Comparison of ENCODE assay signal across 13 cellular contexts in genomic region chr15:57477736-57478522, GRCh38.
DNase-seq lines count a peak whose midpoint lies in the region; ATAC-seq, FAIRE-seq and TF ChIP-seq lines count a peak whose summit lies in the region.
"Had no signal": no experiment of that assay in that cellular context is flagged by ENCODE, and none has a peak within 500 bp of the region (broad histone marks: within the 10 kb centered on the region; RNA-seq: fewer than 3 reads in every experiment).

No MANE protein-coding gene starts in this region.

- peaks cover 33% of the 10 kb centered on the region for H3K36me3 Mint-ChIP-seq in GM23338 (ENCODE audit: low read depth)
- H3K36me3 Mint-ChIP-seq: stimulated activated naive B cell treated with anti-CD40 and anti-IgM and Interleukin-4, amounts not matched to agents 10 μg/mL and 1 μg/mL and 100 μg/mL, for 72 hours had no signal

- peak overlapping the region; percentile 73; the same call in 1 of the 2 replicates for H3K27ac ChIP-seq in GM23338 (ENCODE audit: low read depth)
- H3K27ac ChIP-seq in GM12878 (ENCODE audit: control insufficient read depth, insufficient read depth), result no peak overlapping the region
- H3K27ac ChIP-seq in mesodermal cell (ENCODE audit: low read depth, low read length, severe bottlenecking), result peak overlapping the region; percentile 36

- TF ChIP-seq POLR2A in GM12878 (IDR thresholded peaks at IDR 0.05; ENCODE audit: low read depth, low read length), result no peak

- in situ Hi-C loops in GM12878 (cut with MboI), result no loop called here

- H2AFZ ChIP-seq in GM23338 (no peak overlapping the region), GM12878 (ENCODE audit: control insufficient read depth, low read depth, low read length) (no peak overlapping the region)

- no peaks in the 10 kb centered on the region for H3K36me3 ChIP-seq in GM23338 (ENCODE audit: insufficient read depth)
- no peaks in the 10 kb centered on the region for H3K36me3 ChIP-seq in GM12878 (ENCODE audit: control insufficient read depth in 2 of 2, insufficient read depth in 2 of 2, low read length in 1 of 2)
- H3K36me3 ChIP-seq in mesodermal cell (ENCODE audit: control insufficient read depth, insufficient read depth, low read length), result peaks cover 67% of the 10 kb centered on the region
- H3K36me3 ChIP-seq: HAP-1 had no signal

- peak overlapping the region; percentile 52; the same call in 1 of the 2 replicates for H3K4me2 ChIP-seq in GM23338
- H3K4me2 ChIP-seq in GM12878 (ENCODE audit: control insufficient read depth, insufficient read depth), result no peak overlapping the region

- TF ChIP-seq RAD21 in GM12878 (IDR thresholded peaks at IDR 0.05; ENCODE audit: insufficient read depth, low read depth, low read length), result no peak

- no peaks in the 10 kb centered on the region for H3K79me2 ChIP-seq in GM23338 (replicated peaks; ENCODE audit: insufficient read depth)
- H3K79me2 ChIP-seq in GM12878 (ENCODE audit: control insufficient read depth, insufficient read depth, low read length), result no peaks in the 10 kb centered on the region

- CTCF ChIA-PET in GM12878 (lab: Yijun Ruan, JAX), result interaction anchor here (1.1 to 1.7 kb wide), 3 partner anchors 17 to 137 kb away, joined by 4 to 5 read pairs (median 4); no protein-coding TSS in a partner anchor

- H4K20me1 ChIP-seq in GM23338 (replicated peaks; ENCODE audit: insufficient read depth), result no peaks in the 10 kb centered on the region
- no peaks in the 10 kb centered on the region for H4K20me1 ChIP-seq in GM12878 (ENCODE audit: control insufficient read depth, insufficient read depth)

- peaks cover 7% of the 10 kb centered on the region; the same call in 1 of the 2 replicates for H3K4me1 ChIP-seq in GM23338 (ENCODE audit: insufficient read depth)
- no peaks in the 10 kb centered on the region for H3K4me1 ChIP-seq in GM12878 (ENCODE audit: control insufficient read depth, insufficient read depth, low read length)
- H3K4me1 ChIP-seq in mesodermal cell (ENCODE audit: control insufficient read depth, insufficient read depth, low read length, poor library complexity, severe bottlenecking), result peaks cover 25% of the 10 kb centered on the region
- H3K4me1 ChIP-seq: HAP-1 had no signal

- SMC1A ChIA-PET in GM12878 (lab: Charles Lee; ENCODE audit: uncharacterized antibody, unreplicated experiment), result interaction anchor here (1.3 kb wide), 1 partner anchor 9 kb away, joined by 3 read pairs; no protein-coding TSS in a partner anchor

- FAIRE-seq in GM12878 (lab: Jason Lieb, UNC), result no peak

- peaks cover 38% of the 10 kb centered on the region for H3K4me1 Mint-ChIP-seq in GM23338
- H3K4me1 Mint-ChIP-seq: central memory CD8-positive, alpha-beta T cell had no signal

- intact Hi-C loops in GM12878 (cut with micrococcal nuclease; ENCODE audit: unreplicated experiment), result no loop called here

- 33% methylated on average over 9 of the region's 9 CpGs for WGBS in GM12878 (ENCODE audit: insufficient coverage, insufficient replicate concordance, low lambda C conversion rate, missing lambda C conversion rate)
- 89 to 90% methylated on average over 7 to 8 of the region's 9 CpGs for WGBS in mesodermal cell (ENCODE audit: insufficient coverage in 2 of 2), 2 experiments

- H3K27me3 ChIP-seq in GM23338 (ENCODE audit: insufficient read depth), result no peaks in the 10 kb centered on the region
- H3K27me3 ChIP-seq in GM12878 (replicated peaks in 1 of 2; ENCODE audit: control insufficient read depth in 2 of 2, insufficient read depth in 2 of 2, low read length in 1 of 2), result no peaks in the 10 kb centered on the region

- peak overlapping the region; percentile 13; the same call in 2 of the 3 replicates for H3K4me3 Mint-ChIP-seq in GM23338
- H3K4me3 Mint-ChIP-seq: central memory CD8-positive, alpha-beta T cell; stimulated activated naive B cell treated with anti-CD40 and anti-IgM and Interleukin-4, amounts not matched to agents 10 μg/mL and 1 μg/mL and 100 μg/mL, for 72 hours had no signal

- TF ChIP-seq CTCF in GM23338 (conservative IDR thresholded peaks at IDR 0.05; ENCODE audit: low read depth in 2 of 2), result no peak
- no peak for TF ChIP-seq CTCF in GM12878 (IDR thresholded peaks at IDR 0.05 in 2 of 3, conservative IDR thresholded peaks at IDR 0.05 in 1 of 3; ENCODE audit: control insufficient read depth in 2 of 3, extremely low read depth in 1 of 3, insufficient read depth in 1 of 3, low read depth in 3 of 3, low read length in 3 of 3)

- 0 out of 2 replicates have a peak, but pooled peaks cover 3% of the 10 kb centered on the region for H3K9me2 ChIP-seq in GM23338 (ENCODE audit: insufficient read depth)

- peaks cover 7% of the 10 kb centered on the region for H3K27me3 Mint-ChIP-seq in GM23338 (ENCODE audit: insufficient read depth, low read depth, poor library complexity)
- H3K27me3 Mint-ChIP-seq: stimulated activated naive B cell treated with anti-CD40 and anti-IgM and Interleukin-4, amounts not matched to agents 10 μg/mL and 1 μg/mL and 100 μg/mL, for 72 hours had no signal

- no peaks in the 10 kb centered on the region for H3K9me3 Mint-ChIP-seq in GM23338
- H3K9me3 Mint-ChIP-seq: central memory CD8-positive, alpha-beta T cell had no signal

- no peak overlapping the region for H3K9ac ChIP-seq in GM12878 (ENCODE audit: control insufficient read depth, insufficient read depth, low read length)

- RAD21 ChIA-PET in GM12878 (lab: Charles Lee; ENCODE audit: unreplicated experiment), result interaction anchor here (0.8 to 1.4 kb wide), 2 partner anchors 50 to 138 kb away, joined by 3 read pairs; no protein-coding TSS in a partner anchor

- H3K9me3 ChIP-seq in GM12878 (replicated peaks; ENCODE audit: control insufficient read depth, insufficient read depth, low read length) (no peaks in the 10 kb centered on the region), mesodermal cell (ENCODE audit: control insufficient read depth, low read length) (no peaks in the 10 kb centered on the region)
- H3K9me3 ChIP-seq: HAP-1 had no signal

- peak overlapping the region; percentile 92 for H3K27ac Mint-ChIP-seq in GM23338
- H3K27ac Mint-ChIP-seq: stimulated activated naive B cell treated with anti-CD40 and anti-IgM and Interleukin-4, amounts not matched to agents 10 μg/mL and 1 μg/mL and 100 μg/mL, for 72 hours had no signal

- H3F3A ChIP-seq in GM23338 (replicated peaks; ENCODE audit: low read depth), result no peaks in the 10 kb centered on the region

- DNase-seq in DMS53 treated with DMSO at 0.1 percent for 48 hours (lab: John Stamatoyannopoulos, UW; ENCODE audit: unreplicated experiment), result peak; percentile 92
- peak; percentile 55 for DNase-seq in GM23338 (ENCODE audit: low spot score)
- DNase-seq in GM12878 (ENCODE audit: low read depth, low spot score), result peak; percentile 45
- DNase-seq in nucleus accumbens (lab: John Stamatoyannopoulos, UW), result no peak
- DNase-seq: foreskin fibroblast; RPMI8226; stimulated activated naive B cell treated with anti-CD40 and anti-IgM and Interleukin-4, amounts not matched to agents 10 μg/mL and 1 μg/mL and 100 μg/mL, for 72 hours had no signal

- H3K4me3 ChIP-seq in GM23338 (no peak overlapping the region), GM12878 (no peak overlapping the region), mesodermal cell (ENCODE audit: extremely low read depth, insufficient read depth, low read length, poor library complexity, severe bottlenecking) (no peak overlapping the region)
- H3K4me3 ChIP-seq: HAP-1 had no signal

- ATAC-seq in GM23338, result peak; percentile 97
- ATAC-seq in GM12878, result peak; percentile 86
- no peak for ATAC-seq in GM18858 (IDR thresholded peaks at IDR 0.05; ENCODE audit: unreplicated experiment)
- no peak for ATAC-seq in HG03135 (IDR thresholded peaks at IDR 0.05; ENCODE audit: unreplicated experiment)
- no peak for ATAC-seq in GM18519 (IDR thresholded peaks at IDR 0.05; ENCODE audit: low FRiP score, unreplicated experiment)
- ATAC-seq: stimulated activated naive B cell treated with anti-CD40 and anti-IgM and Interleukin-4, amounts not matched to agents 10 μg/mL and 1 μg/mL and 100 μg/mL, for 72 hours had no signal

- no TSS peak for BruUV-seq in GM12878 (replicated peaks; lab: Mats Ljungman, UMichigan)

- POLR2A ChIA-PET in GM12878 (lab: Charles Lee), result no interaction called here

- no peak for TF ChIP-seq EP300 in GM12878 (IDR thresholded peaks at IDR 0.05; ENCODE audit: borderline replicate concordance in 1 of 2, control insufficient read depth in 1 of 2, low read depth in 2 of 2, low read length in 2 of 2)

TF ChIP-seq in GM23338, 12 proteins besides CTCF, POLR2A, EP300 and RAD21 (continues in another document):
- TF ChIP-seq POLR2AphosphoS5 (IDR thresholded peaks at IDR 0.05; ENCODE audit: low read depth) (no peak), NANOG (IDR thresholded peaks at IDR 0.05; ENCODE audit: borderline replicate concordance) (no peak)

TF ChIP-seq in GM12878, 131 proteins besides CTCF, POLR2A, EP300 and RAD21 (continues in another document):
- TF ChIP-seq MTA2 (IDR thresholded peaks at IDR 0.05; ENCODE audit: low read depth), result 0 out of 2 replicates have a peak, but pooled peaks have one; percentile 21
- TF ChIP-seq E2F4 (IDR thresholded peaks at IDR 0.05; ENCODE audit: low read depth, low read length), result no peak

Comparison
In these comparisons a context has a peak if more than half of its experiments do, and no peak if none do; other contexts are left out.
1. DNase-seq: peak in DMS53 treated with DMSO at 0.1 percent for 48 hours (single experiment), GM23338 (single experiment) and GM12878 (single experiment); none in nucleus accumbens (0 of 56).
2. ATAC-seq: peak in GM23338 (single experiment) and GM12878 (single experiment); none in GM18858 (single experiment), HG03135 (single experiment) and GM18519 (single experiment).